Comparison of ENCODE assay signal across 2 cellular contexts in the genomic region with DNA sequence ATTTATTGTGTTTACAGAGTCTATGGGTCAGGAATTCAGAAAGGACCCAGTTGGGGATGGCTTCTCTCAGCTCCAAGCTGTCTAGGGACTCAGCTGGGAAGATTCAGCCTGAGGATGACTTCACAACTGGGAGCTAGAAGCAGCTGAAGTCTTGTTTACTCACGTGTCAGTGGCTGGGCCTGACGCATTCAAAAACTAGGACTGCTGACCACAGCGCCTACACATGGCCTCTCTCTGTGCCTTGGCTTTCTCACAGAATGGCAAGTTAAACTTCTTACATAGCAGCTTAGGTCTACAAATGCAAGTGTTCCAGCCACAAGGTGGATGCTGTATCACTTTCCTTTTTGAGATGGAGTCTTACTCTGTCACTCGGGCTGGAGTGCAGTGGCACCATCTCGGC.
TF ChIP-seq lines count a peak whose summit lies in the region.

No MANE protein-coding gene starts in this region.

TF ChIP-seq in GM23338, 12 proteins besides CTCF, POLR2A, EP300 and RAD21:
- TF ChIP-seq ZNF114 (CRISPR knock-in tag; IDR thresholded peaks at IDR 0.05) (no peak), EZH2 (IDR thresholded peaks at IDR 0.05; ENCODE audit: low read depth, unreplicated experiment) (no peak), CREB1 (CRISPR knock-in tag; IDR thresholded peaks at IDR 0.05; ENCODE audit: low read depth) (no peak), JUNB (IDR thresholded peaks at IDR 0.05; ENCODE audit: unreplicated experiment) (no peak), ZNF331 (CRISPR knock-in tag; IDR thresholded peaks at IDR 0.05; ENCODE audit: low read depth) (no peak)
TF ChIP-seq in GM23338: peak in this region for 0.

TF ChIP-seq in K562, 482 proteins besides CTCF, POLR2A, EP300 and RAD21 (continues in another document):
- peak; percentile 80 to 85 for TF ChIP-seq FOXK2 (conservative IDR thresholded peaks at IDR 0.05 in 1 of 2, IDR thresholded peaks at IDR 0.05 in 1 of 2; ENCODE audit: low read depth in 2 of 2)
- no peak for TF ChIP-seq CC2D1A (IDR thresholded peaks at IDR 0.05)
- no peak for TF ChIP-seq ZBTB8A (IDR thresholded peaks at IDR 0.05; ENCODE audit: partially characterized antibody)
- no peak for TF ChIP-seq TCF3 (CRISPR knock-in tag; IDR thresholded peaks at IDR 0.05)
- peak; percentile 96 for TF ChIP-seq BHLHE40 (IDR thresholded peaks at IDR 0.05; ENCODE audit: low read length)
- TF ChIP-seq JUN (IDR thresholded peaks at IDR 0.05; ENCODE audit: borderline replicate concordance, low read depth, low read length), result 0 out of 2 replicates have a peak, but pooled peaks have one; percentile 22
- TF ChIP-seq JUN (CRISPR knock-in tag; IDR thresholded peaks at IDR 0.05; ENCODE audit: borderline replicate concordance), result no peak
- TF ChIP-seq, protein P1, sequence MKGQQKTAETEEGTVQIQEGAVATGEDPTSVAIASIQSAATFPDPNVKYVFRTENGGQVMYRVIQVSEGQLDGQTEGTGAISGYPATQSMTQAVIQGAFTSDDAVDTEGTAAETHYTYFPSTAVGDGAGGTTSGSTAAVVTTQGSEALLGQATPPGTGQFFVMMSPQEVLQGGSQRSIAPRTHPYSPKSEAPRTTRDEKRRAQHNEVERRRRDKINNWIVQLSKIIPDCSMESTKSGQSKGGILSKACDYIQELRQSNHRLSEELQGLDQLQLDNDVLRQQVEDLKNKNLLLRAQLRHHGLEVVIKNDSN (CRISPR knock-in tag; IDR thresholded peaks at IDR 0.05), result peak; percentile 47
- TF ChIP-seq NRF1 (conservative IDR thresholded peaks at IDR 0.05 in 1 of 2, IDR thresholded peaks at IDR 0.05 in 1 of 2), result peak in 1 of 2 experiments; percentile 33; a peak in 1 of 4 replicates
- no peak for TF ChIP-seq FOS (IDR thresholded peaks at IDR 0.05; ENCODE audit: extremely low read depth, insufficient read length)
- TF ChIP-seq, protein P2, sequence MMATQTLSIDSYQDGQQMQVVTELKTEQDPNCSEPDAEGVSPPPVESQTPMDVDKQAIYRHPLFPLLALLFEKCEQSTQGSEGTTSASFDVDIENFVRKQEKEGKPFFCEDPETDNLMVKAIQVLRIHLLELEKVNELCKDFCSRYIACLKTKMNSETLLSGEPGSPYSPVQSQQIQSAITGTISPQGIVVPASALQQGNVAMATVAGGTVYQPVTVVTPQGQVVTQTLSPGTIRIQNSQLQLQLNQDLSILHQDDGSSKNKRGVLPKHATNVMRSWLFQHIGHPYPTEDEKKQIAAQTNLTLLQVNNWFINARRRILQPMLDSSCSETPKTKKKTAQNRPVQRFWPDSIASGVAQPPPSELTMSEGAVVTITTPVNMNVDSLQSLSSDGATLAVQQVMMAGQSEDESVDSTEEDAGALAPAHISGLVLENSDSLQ (IDR thresholded peaks at IDR 0.05), result peak; percentile 35; the same call in 1 of the 2 replicates
- TF ChIP-seq, protein P3, sequence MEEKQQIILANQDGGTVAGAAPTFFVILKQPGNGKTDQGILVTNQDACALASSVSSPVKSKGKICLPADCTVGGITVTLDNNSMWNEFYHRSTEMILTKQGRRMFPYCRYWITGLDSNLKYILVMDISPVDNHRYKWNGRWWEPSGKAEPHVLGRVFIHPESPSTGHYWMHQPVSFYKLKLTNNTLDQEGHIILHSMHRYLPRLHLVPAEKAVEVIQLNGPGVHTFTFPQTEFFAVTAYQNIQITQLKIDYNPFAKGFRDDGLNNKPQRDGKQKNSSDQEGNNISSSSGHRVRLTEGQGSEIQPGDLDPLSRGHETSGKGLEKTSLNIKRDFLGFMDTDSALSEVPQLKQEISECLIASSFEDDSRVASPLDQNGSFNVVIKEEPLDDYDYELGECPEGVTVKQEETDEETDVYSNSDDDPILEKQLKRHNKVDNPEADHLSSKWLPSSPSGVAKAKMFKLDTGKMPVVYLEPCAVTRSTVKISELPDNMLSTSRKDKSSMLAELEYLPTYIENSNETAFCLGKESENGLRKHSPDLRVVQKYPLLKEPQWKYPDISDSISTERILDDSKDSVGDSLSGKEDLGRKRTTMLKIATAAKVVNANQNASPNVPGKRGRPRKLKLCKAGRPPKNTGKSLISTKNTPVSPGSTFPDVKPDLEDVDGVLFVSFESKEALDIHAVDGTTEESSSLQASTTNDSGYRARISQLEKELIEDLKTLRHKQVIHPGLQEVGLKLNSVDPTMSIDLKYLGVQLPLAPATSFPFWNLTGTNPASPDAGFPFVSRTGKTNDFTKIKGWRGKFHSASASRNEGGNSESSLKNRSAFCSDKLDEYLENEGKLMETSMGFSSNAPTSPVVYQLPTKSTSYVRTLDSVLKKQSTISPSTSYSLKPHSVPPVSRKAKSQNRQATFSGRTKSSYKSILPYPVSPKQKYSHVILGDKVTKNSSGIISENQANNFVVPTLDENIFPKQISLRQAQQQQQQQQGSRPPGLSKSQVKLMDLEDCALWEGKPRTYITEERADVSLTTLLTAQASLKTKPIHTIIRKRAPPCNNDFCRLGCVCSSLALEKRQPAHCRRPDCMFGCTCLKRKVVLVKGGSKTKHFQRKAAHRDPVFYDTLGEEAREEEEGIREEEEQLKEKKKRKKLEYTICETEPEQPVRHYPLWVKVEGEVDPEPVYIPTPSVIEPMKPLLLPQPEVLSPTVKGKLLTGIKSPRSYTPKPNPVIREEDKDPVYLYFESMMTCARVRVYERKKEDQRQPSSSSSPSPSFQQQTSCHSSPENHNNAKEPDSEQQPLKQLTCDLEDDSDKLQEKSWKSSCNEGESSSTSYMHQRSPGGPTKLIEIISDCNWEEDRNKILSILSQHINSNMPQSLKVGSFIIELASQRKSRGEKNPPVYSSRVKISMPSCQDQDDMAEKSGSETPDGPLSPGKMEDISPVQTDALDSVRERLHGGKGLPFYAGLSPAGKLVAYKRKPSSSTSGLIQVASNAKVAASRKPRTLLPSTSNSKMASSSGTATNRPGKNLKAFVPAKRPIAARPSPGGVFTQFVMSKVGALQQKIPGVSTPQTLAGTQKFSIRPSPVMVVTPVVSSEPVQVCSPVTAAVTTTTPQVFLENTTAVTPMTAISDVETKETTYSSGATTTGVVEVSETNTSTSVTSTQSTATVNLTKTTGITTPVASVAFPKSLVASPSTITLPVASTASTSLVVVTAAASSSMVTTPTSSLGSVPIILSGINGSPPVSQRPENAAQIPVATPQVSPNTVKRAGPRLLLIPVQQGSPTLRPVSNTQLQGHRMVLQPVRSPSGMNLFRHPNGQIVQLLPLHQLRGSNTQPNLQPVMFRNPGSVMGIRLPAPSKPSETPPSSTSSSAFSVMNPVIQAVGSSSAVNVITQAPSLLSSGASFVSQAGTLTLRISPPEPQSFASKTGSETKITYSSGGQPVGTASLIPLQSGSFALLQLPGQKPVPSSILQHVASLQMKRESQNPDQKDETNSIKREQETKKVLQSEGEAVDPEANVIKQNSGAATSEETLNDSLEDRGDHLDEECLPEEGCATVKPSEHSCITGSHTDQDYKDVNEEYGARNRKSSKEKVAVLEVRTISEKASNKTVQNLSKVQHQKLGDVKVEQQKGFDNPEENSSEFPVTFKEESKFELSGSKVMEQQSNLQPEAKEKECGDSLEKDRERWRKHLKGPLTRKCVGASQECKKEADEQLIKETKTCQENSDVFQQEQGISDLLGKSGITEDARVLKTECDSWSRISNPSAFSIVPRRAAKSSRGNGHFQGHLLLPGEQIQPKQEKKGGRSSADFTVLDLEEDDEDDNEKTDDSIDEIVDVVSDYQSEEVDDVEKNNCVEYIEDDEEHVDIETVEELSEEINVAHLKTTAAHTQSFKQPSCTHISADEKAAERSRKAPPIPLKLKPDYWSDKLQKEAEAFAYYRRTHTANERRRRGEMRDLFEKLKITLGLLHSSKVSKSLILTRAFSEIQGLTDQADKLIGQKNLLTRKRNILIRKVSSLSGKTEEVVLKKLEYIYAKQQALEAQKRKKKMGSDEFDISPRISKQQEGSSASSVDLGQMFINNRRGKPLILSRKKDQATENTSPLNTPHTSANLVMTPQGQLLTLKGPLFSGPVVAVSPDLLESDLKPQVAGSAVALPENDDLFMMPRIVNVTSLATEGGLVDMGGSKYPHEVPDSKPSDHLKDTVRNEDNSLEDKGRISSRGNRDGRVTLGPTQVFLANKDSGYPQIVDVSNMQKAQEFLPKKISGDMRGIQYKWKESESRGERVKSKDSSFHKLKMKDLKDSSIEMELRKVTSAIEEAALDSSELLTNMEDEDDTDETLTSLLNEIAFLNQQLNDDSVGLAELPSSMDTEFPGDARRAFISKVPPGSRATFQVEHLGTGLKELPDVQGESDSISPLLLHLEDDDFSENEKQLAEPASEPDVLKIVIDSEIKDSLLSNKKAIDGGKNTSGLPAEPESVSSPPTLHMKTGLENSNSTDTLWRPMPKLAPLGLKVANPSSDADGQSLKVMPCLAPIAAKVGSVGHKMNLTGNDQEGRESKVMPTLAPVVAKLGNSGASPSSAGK (IDR thresholded peaks at IDR 0.05), result peak; percentile 21; the same call in 1 of the 2 replicates
- TF ChIP-seq, protein P4, sequence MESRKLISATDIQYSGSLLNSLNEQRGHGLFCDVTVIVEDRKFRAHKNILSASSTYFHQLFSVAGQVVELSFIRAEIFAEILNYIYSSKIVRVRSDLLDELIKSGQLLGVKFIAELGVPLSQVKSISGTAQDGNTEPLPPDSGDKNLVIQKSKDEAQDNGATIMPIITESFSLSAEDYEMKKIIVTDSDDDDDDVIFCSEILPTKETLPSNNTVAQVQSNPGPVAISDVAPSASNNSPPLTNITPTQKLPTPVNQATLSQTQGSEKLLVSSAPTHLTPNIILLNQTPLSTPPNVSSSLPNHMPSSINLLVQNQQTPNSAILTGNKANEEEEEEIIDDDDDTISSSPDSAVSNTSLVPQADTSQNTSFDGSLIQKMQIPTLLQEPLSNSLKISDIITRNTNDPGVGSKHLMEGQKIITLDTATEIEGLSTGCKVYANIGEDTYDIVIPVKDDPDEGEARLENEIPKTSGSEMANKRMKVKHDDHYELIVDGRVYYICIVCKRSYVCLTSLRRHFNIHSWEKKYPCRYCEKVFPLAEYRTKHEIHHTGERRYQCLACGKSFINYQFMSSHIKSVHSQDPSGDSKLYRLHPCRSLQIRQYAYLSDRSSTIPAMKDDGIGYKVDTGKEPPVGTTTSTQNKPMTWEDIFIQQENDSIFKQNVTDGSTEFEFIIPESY (CRISPR knock-in tag; IDR thresholded peaks at IDR 0.05), result peak; percentile 61; the same call in 1 of the 2 replicates
- no peak for TF ChIP-seq RFX5 (IDR thresholded peaks at IDR 0.05; ENCODE audit: low read depth, low read length)
- 0 out of 2 replicates have a peak, but pooled peaks have one; percentile 18 for TF ChIP-seq CTBP1 (IDR thresholded peaks at IDR 0.05; ENCODE audit: borderline replicate concordance)
- TF ChIP-seq, protein P5, sequence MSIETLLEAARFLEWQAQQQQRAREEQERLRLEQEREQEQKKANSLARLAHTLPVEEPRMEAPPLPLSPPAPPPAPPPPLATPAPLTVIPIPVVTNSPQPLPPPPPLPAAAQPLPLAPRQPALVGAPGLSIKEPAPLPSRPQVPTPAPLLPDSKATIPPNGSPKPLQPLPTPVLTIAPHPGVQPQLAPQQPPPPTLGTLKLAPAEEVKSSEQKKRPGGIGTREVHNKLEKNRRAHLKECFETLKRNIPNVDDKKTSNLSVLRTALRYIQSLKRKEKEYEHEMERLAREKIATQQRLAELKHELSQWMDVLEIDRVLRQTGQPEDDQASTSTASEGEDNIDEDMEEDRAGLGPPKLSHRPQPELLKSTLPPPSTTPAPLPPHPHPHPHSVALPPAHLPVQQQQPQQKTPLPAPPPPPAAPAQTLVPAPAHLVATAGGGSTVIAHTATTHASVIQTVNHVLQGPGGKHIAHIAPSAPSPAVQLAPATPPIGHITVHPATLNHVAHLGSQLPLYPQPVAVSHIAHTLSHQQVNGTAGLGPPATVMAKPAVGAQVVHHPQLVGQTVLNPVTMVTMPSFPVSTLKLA (conservative IDR thresholded peaks at IDR 0.05), result peak in 1 of 2 experiments; percentile 50; a peak in 1 of 4 replicates
- TF ChIP-seq ZNF217 (CRISPR knock-in tag; IDR thresholded peaks at IDR 0.05), result no peak
- TF ChIP-seq, protein P6, sequence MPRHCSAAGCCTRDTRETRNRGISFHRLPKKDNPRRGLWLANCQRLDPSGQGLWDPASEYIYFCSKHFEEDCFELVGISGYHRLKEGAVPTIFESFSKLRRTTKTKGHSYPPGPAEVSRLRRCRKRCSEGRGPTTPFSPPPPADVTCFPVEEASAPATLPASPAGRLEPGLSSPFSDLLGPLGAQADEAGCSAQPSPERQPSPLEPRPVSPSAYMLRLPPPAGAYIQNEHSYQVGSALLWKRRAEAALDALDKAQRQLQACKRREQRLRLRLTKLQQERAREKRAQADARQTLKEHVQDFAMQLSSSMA (CRISPR knock-in tag; IDR thresholded peaks at IDR 0.05), result no peak
- TF ChIP-seq, protein P7, sequence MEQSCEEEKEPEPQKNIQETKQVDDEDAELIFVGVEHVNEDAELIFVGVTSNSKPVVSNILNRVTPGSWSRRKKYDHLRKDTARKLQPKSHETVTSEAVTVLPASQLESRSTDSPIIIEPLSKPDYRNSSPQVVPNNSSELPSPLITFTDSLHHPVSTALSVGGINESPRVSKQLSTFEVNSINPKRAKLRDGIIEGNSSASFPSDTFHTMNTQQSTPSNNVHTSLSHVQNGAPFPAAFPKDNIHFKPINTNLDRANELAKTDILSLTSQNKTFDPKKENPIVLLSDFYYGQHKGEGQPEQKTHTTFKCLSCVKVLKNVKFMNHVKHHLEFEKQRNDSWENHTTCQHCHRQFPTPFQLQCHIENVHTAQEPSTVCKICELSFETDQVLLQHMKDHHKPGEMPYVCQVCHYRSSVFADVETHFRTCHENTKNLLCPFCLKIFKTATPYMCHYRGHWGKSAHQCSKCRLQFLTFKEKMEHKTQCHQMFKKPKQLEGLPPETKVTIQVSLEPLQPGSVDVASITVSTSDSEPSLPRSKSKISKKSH (CRISPR knock-in tag; IDR thresholded peaks at IDR 0.05), result no peak
- peak; percentile 70 for TF ChIP-seq ATF7 (IDR thresholded peaks at IDR 0.05)
- 0 out of 2 replicates have a peak, but pooled peaks have one; percentile 35 for TF ChIP-seq ZNF764 (CRISPR knock-in tag; IDR thresholded peaks at IDR 0.05; ENCODE audit: low read depth)
- TF ChIP-seq, protein P8, sequence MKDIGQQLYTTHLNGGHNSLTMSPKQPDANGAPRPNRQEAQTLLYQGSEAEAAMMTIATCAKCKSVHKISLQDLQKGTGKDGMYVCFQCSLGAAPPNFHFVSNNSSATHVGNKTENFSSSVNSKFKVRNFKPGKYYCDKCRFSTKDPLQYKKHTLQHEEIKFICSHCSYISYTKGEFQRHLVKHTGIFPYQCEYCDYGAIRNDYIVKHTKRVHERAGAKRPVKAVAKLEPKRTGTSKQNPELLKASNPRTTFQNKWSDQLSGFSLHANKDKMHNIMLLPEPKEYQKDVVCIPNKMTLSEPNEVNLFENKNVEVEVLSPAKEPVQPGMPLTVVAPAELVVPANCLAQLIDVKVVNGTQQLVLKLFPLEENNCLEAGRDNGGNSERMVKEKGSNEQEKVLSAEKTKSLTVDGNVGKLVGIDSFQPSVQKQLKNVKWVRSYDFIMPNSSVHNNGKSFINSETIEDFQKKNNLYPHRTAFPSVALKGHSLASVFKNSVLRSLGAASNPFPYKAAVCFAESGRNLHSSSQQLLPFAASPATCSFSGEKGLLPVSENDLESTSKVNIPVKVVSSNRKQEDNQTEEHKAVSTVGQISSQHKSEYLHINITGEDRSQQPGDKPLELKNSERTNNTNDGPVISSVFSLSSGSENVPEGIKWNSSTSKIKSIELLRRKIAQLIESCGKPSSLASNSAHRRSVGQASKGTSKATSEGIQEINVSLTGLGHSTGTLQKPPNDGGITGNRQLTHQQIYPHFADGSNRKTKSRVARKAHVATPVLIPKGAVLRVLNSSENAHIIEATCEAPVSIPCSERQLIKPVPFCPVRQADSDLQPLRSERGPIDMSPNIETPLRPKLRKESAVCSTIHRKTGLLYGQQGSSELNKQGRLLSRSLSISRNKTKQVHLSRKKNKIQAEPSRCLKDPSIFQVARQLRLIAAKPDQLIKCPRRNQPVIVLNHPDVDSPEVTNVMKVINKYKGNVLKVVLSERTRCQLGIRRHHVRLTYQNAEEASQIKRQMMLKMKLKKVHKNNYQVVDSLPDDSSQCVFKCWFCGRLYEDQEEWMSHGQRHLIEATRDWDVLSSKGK (CRISPR knock-in tag; IDR thresholded peaks at IDR 0.05), result no peak
- TF ChIP-seq ZNF583 (CRISPR knock-in tag; IDR thresholded peaks at IDR 0.05), result no peak
- peak; percentile 89 to 93 for TF ChIP-seq FOXA3 (CRISPR knock-in tag; conservative IDR thresholded peaks at IDR 0.05 in 1 of 2, IDR thresholded peaks at IDR 0.05 in 1 of 2)
- TF ChIP-seq ZNF212 (CRISPR knock-in tag; IDR thresholded peaks at IDR 0.05), result no peak
- TF ChIP-seq FOSL1 (tag; conservative IDR thresholded peaks at IDR 0.05), result peak; percentile 47; the same call in 1 of the 2 replicates
- TF ChIP-seq SRSF3 (IDR thresholded peaks at IDR 0.05; ENCODE audit: insufficient read depth, low read length), result no peak
